ENCODE assay signal across 16 cellular contexts in genomic region chr15:49313650-49314049, GRCh38.
A peak's percentile ranks its signal among the peaks of the same experiment; 100 is the strongest.
DNase-seq lines count a peak whose midpoint lies in the region; ATAC-seq and TF ChIP-seq lines count a peak whose summit lies in the region.
"Had no signal": no experiment of that assay in that cellular context is flagged by ENCODE, and none has a peak within 500 bp of the region (broad histone marks: within the 10 kb centered on the region; RNA-seq: fewer than 3 reads in every experiment).

No MANE protein-coding gene starts in this region.

- H3K27me3 ChIP-seq in GM23248 (replicated peaks; ENCODE audit: insufficient read depth): no peaks in the 10 kb centered on the region
- no peaks in the 10 kb centered on the region for H3K27me3 ChIP-seq in psoas muscle (ENCODE audit: insufficient read depth in 3 of 3, low read length in 2 of 3)
- H3K27me3 ChIP-seq: right lobe of liver had no signal

- no peak overlapping the region for H2AFZ ChIP-seq in GM23248

- peaks cover 18% of the 10 kb centered on the region for H3K4me1 ChIP-seq in GM23248 (ENCODE audit: insufficient read depth)
- H3K4me1 ChIP-seq in psoas muscle: peaks cover 34% of the 10 kb centered on the region
- H3K4me1 ChIP-seq: right lobe of liver had no signal

- H3F3A ChIP-seq in GM23248 (ENCODE audit: insufficient read depth): peaks cover 18% of the 10 kb centered on the region

- POLR2A ChIA-PET in activated CD4-positive, alpha-beta T cell treated with anti-CD3 and anti-CD28 coated beads, Interleukin-2, amount 10 ng/mL, durations not matched to agents 7 days and 5 days (lab: Charles Lee): no interaction called here

- H3K9me3 ChIP-seq in GM23248 (ENCODE audit: low read depth) (no peaks in the 10 kb centered on the region), psoas muscle (no peaks in the 10 kb centered on the region)
- H3K9me3 ChIP-seq: right lobe of liver had no signal

- CTCF ChIA-PET in activated CD4-positive, alpha-beta T cell treated with anti-CD3 and anti-CD28 coated beads, Interleukin-2, amount 10 ng/mL, durations not matched to agents 7 days and 5 days (lab: Charles Lee): no interaction called here

- TF ChIP-seq CTCF in epithelial cell of proximal tubule (conservative IDR thresholded peaks at IDR 0.05; ENCODE audit: low read depth, low read length) (no peak), psoas muscle (IDR thresholded peaks at IDR 0.05) (no peak)

- H3K4me2 ChIP-seq in GM23248 (ENCODE audit: unreplicated experiment): peak overlapping the region; percentile 57

- H3K27ac Mint-ChIP-seq in activated CD4-positive, alpha-beta T cell treated with anti-CD3 and anti-CD28 coated beads, Interleukin-2, amount 10 ng/mL, durations not matched to agents 7 days and 5 days: no peak overlapping the region
- H3K27ac Mint-ChIP-seq: activated naive CD8-positive, alpha-beta T cell treated with anti-CD3 and anti-CD28 coated beads, Interleukin-2, amount 10 ng/mL, durations not matched to agents 7 days and 5 days; T-helper 2 cell treated with Interferon-gamma antibody and Interleukin-4, amounts not matched to agents 5 μg/mL and 100 μg/mL, for 36 hours had no signal

- no peaks in the 10 kb centered on the region for H3K4me1 Mint-ChIP-seq in activated CD4-positive, alpha-beta T cell treated with anti-CD3 and anti-CD28 coated beads, Interleukin-2, amount 10 ng/mL, durations not matched to agents 7 days and 5 days

- WGBS in GM23248 (ENCODE audit: low coverage in 1 of 2, low lambda C conversion rate in 2 of 2, missing lambda C conversion rate in 2 of 2), 2 experiments: 90 to 95% methylated on average over 1 of the region's 1 CpG
- 89 to 97% (median 96%) methylated on average over 1 of the region's 1 CpG for WGBS in psoas muscle, 3 donors

- H3K9me2 ChIP-seq in GM23248 (ENCODE audit: insufficient read depth): no peaks in the 10 kb centered on the region

- H3K27ac ChIP-seq in GM23248 (peak overlapping the region; percentile 32), psoas muscle (no peak overlapping the region)
- H3K27ac ChIP-seq: right lobe of liver had no signal

- in situ Hi-C loops in GM23248 (cut with MboI): no loop called here

- H3K27me3 Mint-ChIP-seq in activated CD4-positive, alpha-beta T cell treated with anti-CD3 and anti-CD28 coated beads, Interleukin-2, amount 10 ng/mL, durations not matched to agents 7 days and 5 days: no peaks in the 10 kb centered on the region
- H3K27me3 Mint-ChIP-seq: activated naive CD8-positive, alpha-beta T cell treated with anti-CD3 and anti-CD28 coated beads, Interleukin-2, amount 10 ng/mL, durations not matched to agents 7 days and 5 days had no signal

- no peak overlapping the region for H3K4me3 Mint-ChIP-seq in activated CD4-positive, alpha-beta T cell treated with anti-CD3 and anti-CD28 coated beads, Interleukin-2, amount 10 ng/mL, durations not matched to agents 7 days and 5 days
- H3K4me3 Mint-ChIP-seq: activated naive CD8-positive, alpha-beta T cell treated with anti-CD3 and anti-CD28 coated beads, Interleukin-2, amount 10 ng/mL, durations not matched to agents 7 days and 5 days; T-helper 2 cell treated with Interferon-gamma antibody and Interleukin-4, amounts not matched to agents 5 μg/mL and 100 μg/mL, for 36 hours had no signal

- no peaks in the 10 kb centered on the region for H4K20me1 ChIP-seq in GM23248 (ENCODE audit: insufficient read depth)

- H3K4me3 ChIP-seq in GM23248 (no peak overlapping the region), epithelial cell of proximal tubule (ENCODE audit: low read depth, low read length) (no peak overlapping the region), psoas muscle (no peak overlapping the region)
- H3K4me3 ChIP-seq: right lobe of liver had no signal

- H3K36me3 Mint-ChIP-seq in activated CD4-positive, alpha-beta T cell treated with anti-CD3 and anti-CD28 coated beads, Interleukin-2, amount 10 ng/mL, durations not matched to agents 7 days and 5 days (ENCODE audit: low read depth): peaks cover 32% of the 10 kb centered on the region

- H3K36me3 ChIP-seq in GM23248 (ENCODE audit: low read depth): peaks cover 5% of the 10 kb centered on the region; the same call in 1 of the 2 replicates
- H3K36me3 ChIP-seq in psoas muscle (ENCODE audit: insufficient read depth in 1 of 2, low read depth in 1 of 2): no peaks in the 10 kb centered on the region
- H3K36me3 ChIP-seq: right lobe of liver had no signal

- DNase-seq in GM23248: peak; percentile 92
- DNase-seq in OCI-M1 (lab: John Stamatoyannopoulos, UW): peak; percentile 14
- peak; percentile 51 for DNase-seq in epithelial cell of proximal tubule (ENCODE audit: low read depth)
- no peak for DNase-seq in psoas muscle
- no peak for DNase-seq in activated CD4-positive, alpha-beta T cell treated with anti-CD3 and anti-CD28 coated beads, Interleukin-2, amount 10 ng/mL, durations not matched to agents 7 days and 5 days
- DNase-seq: activated naive CD8-positive, alpha-beta T cell treated with anti-CD3 and anti-CD28 coated beads, Interleukin-2, amount 10 ng/mL, durations not matched to agents 7 days and 5 days; DMS153; effector CD4-positive, alpha-beta T cell; KBM-7; NCI-H2081; right lobe of liver had no signal

- intact Hi-C loops in psoas muscle (cut with DNase I): no loop called here

- peaks cover 10% of the 10 kb centered on the region for H3K79me2 ChIP-seq in GM23248 (ENCODE audit: insufficient read depth)

- ATAC-seq in psoas muscle: peak; percentile 80 to 96 (median 85)
- ATAC-seq in GM21360 (IDR thresholded peaks at IDR 0.05; ENCODE audit: unreplicated experiment): no peak
- no peak for ATAC-seq in GM21737 (IDR thresholded peaks at IDR 0.05; ENCODE audit: unreplicated experiment)
- ATAC-seq in GM21717 (IDR thresholded peaks at IDR 0.05; ENCODE audit: unreplicated experiment): no peak
- ATAC-seq: HCT116 had no signal

- H3K9me3 Mint-ChIP-seq in activated CD4-positive, alpha-beta T cell treated with anti-CD3 and anti-CD28 coated beads, Interleukin-2, amount 10 ng/mL, durations not matched to agents 7 days and 5 days: no peaks in the 10 kb centered on the region
- H3K9me3 Mint-ChIP-seq: T-helper 2 cell treated with Interferon-gamma antibody and Interleukin-4, amounts not matched to agents 5 μg/mL and 100 μg/mL, for 36 hours had no signal

- no peak overlapping the region for H3K9ac ChIP-seq in GM23248

Comparison
In these comparisons a context has a peak if more than half of its experiments do, and no peak if none do; other contexts are left out.
1. DNase-seq: peak in GM23248 (single experiment), OCI-M1 (single experiment) and epithelial cell of proximal tubule (single experiment); none in psoas muscle (0 of 2) and activated CD4-positive, alpha-beta T cell treated with anti-CD3 and anti-CD28 coated beads, Interleukin-2, amount 10 ng/mL, durations not matched to agents 7 days and 5 days (single experiment).
2. ATAC-seq: peak in psoas muscle (4 of 4); none in GM21360 (single experiment), GM21737 (single experiment) and GM21717 (single experiment).